In the genomic region with DNA sequence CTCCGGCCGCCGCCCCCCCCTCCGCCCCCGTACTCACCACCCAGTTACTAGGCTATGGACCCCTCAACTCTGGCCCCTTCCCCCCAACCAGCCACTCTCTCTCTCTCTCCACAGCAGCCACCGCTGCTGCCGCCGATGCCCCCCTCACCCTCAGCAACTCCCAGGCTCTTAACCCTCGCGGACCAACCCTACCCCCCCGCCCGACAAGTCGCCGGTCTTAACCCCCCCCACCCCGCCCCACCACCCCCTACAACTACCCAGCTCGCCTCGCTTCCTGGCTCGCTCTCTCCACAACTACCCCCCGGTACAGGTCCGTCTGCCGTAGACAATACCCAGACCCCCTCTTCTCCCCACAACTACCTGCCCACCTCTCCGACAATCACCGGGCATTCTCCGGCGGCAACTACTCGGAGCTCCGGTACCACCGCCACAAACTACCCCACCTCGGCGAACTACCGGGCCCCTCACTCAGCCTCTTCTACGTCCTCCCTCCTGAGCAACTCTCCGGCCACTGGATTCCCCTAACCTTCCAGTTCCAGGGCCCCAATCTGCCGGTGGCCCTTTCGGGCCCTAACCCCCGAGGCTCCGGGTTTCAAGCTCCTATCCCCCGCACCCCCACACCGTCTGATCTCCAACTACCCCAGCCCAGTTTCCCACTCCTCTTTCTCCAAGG, we compare ENCODE assay signal across 8 cellular contexts. TPM values are rescaled to one million over a fixed set of nuclear protein-coding genes. Genes with fewer than 3 reads are reported as not detected.
A peak's percentile ranks its signal among the peaks of the same experiment; 100 is the strongest.
DNase-seq lines count a peak whose midpoint lies in the region; ATAC-seq, FAIRE-seq and TF ChIP-seq lines count a peak whose summit lies in the region.

No MANE protein-coding gene starts in this region.

- H3K4me3 ChIP-seq in H1 (ENCODE audit: extremely low read depth in 1 of 4, insufficient read depth in 2 of 4, low read depth in 3 of 4, low read length in 4 of 4), result peak overlapping the region; percentile 91 to 97 (median 94)

- WGBS in H1 (ENCODE audit: extremely low coverage in 1 of 2, insufficient coverage in 1 of 2, insufficient read length in 1 of 2, insufficient replicate concordance in 2 of 2, low coverage in 1 of 2, low lambda C conversion rate in 2 of 2, missing lambda C conversion rate in 1 of 2), 2 experiments, result 3% methylated on average over 16 of the region's 39 CpGs; no CpG with 5 or more reads in 1 of the 2 experiments

- 0 out of 2 replicates have a peak overlapping the region, but pooled peaks have one; percentile 9 for H2BK12ac ChIP-seq in H1 (ENCODE audit: low read depth, low read length)

- H3K9me3 ChIP-seq in H1 (ENCODE audit: insufficient read depth in 2 of 2, low read depth in 1 of 2, low read length in 1 of 2), result no peaks in the 10 kb centered on the region

- POLR2A ChIA-PET in T-cell (lab: Charles Lee), result interaction anchor here in 1 of 2 donors (0.6 to 0.7 kb wide), 2 partner anchors 106 to 146 kb away, joined by 3 to 4 read pairs; no protein-coding TSS in a partner anchor
- POLR2A ChIA-PET in H1 (lab: Charles Lee; ENCODE audit: partially characterized antibody), result interaction anchor here (0.6 to 19.7 kb wide), 19 partner anchors 9 to 351 kb away, joined by 3 to 386 read pairs (median 4); a partner anchor contains a TSS

- H3K14ac ChIP-seq in H1 (ENCODE audit: insufficient read length), result no peak overlapping the region

- DNase-seq in DMS 273 (lab: John Stamatoyannopoulos, UW; ENCODE audit: unreplicated experiment), result peak; percentile 61
- no peak for DNase-seq in DMS 273 treated with DMSO at 0.1 percent for 48 hours (lab: John Stamatoyannopoulos, UW)
- peak in 7 of 34 experiments; percentile 16 to 31 (median 23) for DNase-seq in T-cell
- DNase-seq in H1 (ENCODE audit: low read depth in 1 of 2, low spot score in 2 of 2), result no peak
- no peak for DNase-seq in naive B cell
- DNase-seq in mesenteric fat pad (ENCODE audit: low spot score), result no peak
- DNase-seq in HT-29 (ENCODE audit: low spot score), result no peak

- H3K9ac ChIP-seq in H1 (replicated peaks in 1 of 4; ENCODE audit: extremely low read depth in 1 of 4, low read depth in 3 of 4, low read length in 3 of 4), result peak overlapping the region; percentile 81 to 93 (median 86)

- H3K27ac Mint-ChIP-seq in T-cell (peak overlapping the region; percentile 94 to 95), naive B cell (peak overlapping the region; percentile 91 to 100 (median 96))

- H4K5ac ChIP-seq in H1 (ENCODE audit: insufficient read length, low read depth, low read length), result peak overlapping the region; percentile 74

- H2BK5ac ChIP-seq in H1 (ENCODE audit: low read depth, low read length), result peak overlapping the region; percentile 87

- peaks cover 5 to 24% (median 12%) of the 10 kb centered on the region in 4 experiments for H3K4me1 ChIP-seq in H1 (replicated peaks in 1 of 4; ENCODE audit: control insufficient read depth in 3 of 4, insufficient read depth in 4 of 4, low read length in 3 of 4)

- H2BK20ac ChIP-seq in H1 (ENCODE audit: low read length), result no peak overlapping the region

- H3K4me3 Mint-ChIP-seq in T-cell (peak overlapping the region; percentile 97 to 99 (median 98)), naive B cell (peak overlapping the region; percentile 87 to 100 (median 98))

- peaks cover 27% of the 10 kb centered on the region for H3K36me3 Mint-ChIP-seq in T-cell
- H3K36me3 Mint-ChIP-seq in naive B cell, result peaks cover 4 to 32% of the 10 kb centered on the region in 2 donors

- no peak for FAIRE-seq in H1 (lab: Jason Lieb, UNC)

- H3K4ac ChIP-seq in H1 (replicated peaks; ENCODE audit: insufficient read length, low read depth, low read length), result peak overlapping the region; percentile 91

- TF ChIP-seq POLR2A in H1 (IDR thresholded peaks at IDR 0.05; ENCODE audit: control extremely low read depth in 1 of 2, low read depth in 2 of 2, low read length in 2 of 2) (peak in 1 of 2 experiments; percentile 10; a peak in 1 of 3 replicates), GM18505 (IDR thresholded peaks at IDR 0.05; ENCODE audit: borderline replicate concordance, extremely low read depth, insufficient read depth, insufficient read length) (no peak)

- ATAC-seq in T-cell (replicated peaks in 1 of 4), result no peak
- ATAC-seq in naive B cell (ENCODE audit: low read depth in 2 of 2), result no peak
- ATAC-seq in GM18505 (IDR thresholded peaks at IDR 0.05; ENCODE audit: unreplicated experiment), result no peak

- H3K4me1 Mint-ChIP-seq in T-cell, result peaks cover 64 to 72% (median 67%) of the 10 kb centered on the region in 3 donors
- peaks cover 66 to 78% (median 70%) of the 10 kb centered on the region in 3 donors for H3K4me1 Mint-ChIP-seq in naive B cell

- H2AK5ac ChIP-seq in H1 (ENCODE audit: low read depth, low read length), result no peak overlapping the region

- peaks cover 0 to 52% of the 10 kb centered on the region in 2 experiments; a peak in 2 of 4 replicates for H3K79me2 ChIP-seq in H1 (ENCODE audit: control insufficient read depth in 1 of 2, insufficient read depth in 2 of 2, low read length in 2 of 2)

- no peak overlapping the region for H3K23ac ChIP-seq in H1 (ENCODE audit: insufficient read length)

- no peaks in the 10 kb centered on the region for H3K9me3 Mint-ChIP-seq in T-cell
- H3K9me3 Mint-ChIP-seq in naive B cell, result peaks cover 0 to 4% (median 0%) of the 10 kb centered on the region in 7 donors

- H2BK120ac ChIP-seq in H1 (replicated peaks; ENCODE audit: low read depth, low read length), result no peak overlapping the region

- CTCF ChIA-PET in T-cell (lab: Charles Lee) (interaction anchor here (0.7 to 1.4 kb wide), 4 partner anchors 11 to 1318 kb away, joined by 3 to 6 read pairs (median 4); a partner anchor contains a TSS), H1 (lab: Charles Lee; ENCODE audit: partially characterized antibody) (interaction anchor here (0.5 to 6.4 kb wide), 5 partner anchors 14 to 58 kb away, joined by 3 to 46 read pairs (median 4); a partner anchor contains a TSS)

- peaks cover 8% of the 10 kb centered on the region; the same call in 1 of the 2 replicates for H3K79me1 ChIP-seq in H1 (ENCODE audit: low read depth, low read length)

- peak overlapping the region; percentile 77 for H4K91ac ChIP-seq in H1 (replicated peaks; ENCODE audit: insufficient read length, low read length)

- peak overlapping the region; percentile 90 for H4K8ac ChIP-seq in H1 (ENCODE audit: extremely low read depth, insufficient read depth, low read length)

- H3K27me3 Mint-ChIP-seq in T-cell, result peaks cover 0 to 2% of the 10 kb centered on the region in 2 donors
- H3K27me3 Mint-ChIP-seq in naive B cell, result no peaks in the 10 kb centered on the region

- peak overlapping the region; percentile 66; the same call in 1 of the 2 replicates for H3K18ac ChIP-seq in H1 (ENCODE audit: extremely low read depth, low read length)

- no peak for TF ChIP-seq RAD21 in H1 (IDR thresholded peaks at IDR 0.05 in 1 of 2, conservative IDR thresholded peaks at IDR 0.05 in 1 of 2; ENCODE audit: low read depth in 2 of 2, low read length in 2 of 2)

- H3K4me2 ChIP-seq in H1 (ENCODE audit: insufficient read depth in 1 of 2, low read depth in 2 of 2, low read length in 2 of 2), result peak overlapping the region; percentile 24 to 65

- no peak overlapping the region for H2AFZ ChIP-seq in H1 (ENCODE audit: low read length)

- TF ChIP-seq CTCF in H1 (IDR thresholded peaks at IDR 0.05; ENCODE audit: control extremely low read depth in 1 of 3, insufficient read depth in 1 of 3, low read depth in 1 of 3, low read length in 3 of 3), result no peak

- no peaks in the 10 kb centered on the region for H3K27me3 ChIP-seq in H1 (replicated peaks in 1 of 4; ENCODE audit: control insufficient read depth in 3 of 4, extremely low read depth in 1 of 4, insufficient read depth in 3 of 4, low read length in 3 of 4)

- no peak overlapping the region for H2BK15ac ChIP-seq in H1 (ENCODE audit: low read length)

- peak overlapping the region; percentile 63 for H3K27ac ChIP-seq in H1 (ENCODE audit: low read depth, low read length)

- peaks cover 18% of the 10 kb centered on the region for H3K23me2 ChIP-seq in H1 (ENCODE audit: low read depth, low read length)

- H4K20me1 ChIP-seq in H1 (replicated peaks in 1 of 2; ENCODE audit: control insufficient read depth in 1 of 2, insufficient read depth in 2 of 2, low read length in 2 of 2), result peaks cover 8 to 19% of the 10 kb centered on the region in 2 experiments

- peaks cover 15 to 36% (median 22%) of the 10 kb centered on the region in 4 experiments; a peak in 6 of 8 replicates for H3K36me3 ChIP-seq in H1 (ENCODE audit: control insufficient read depth in 2 of 4, insufficient read depth in 4 of 4, low read length in 3 of 4)

- H3K56ac ChIP-seq in H1 (replicated peaks; ENCODE audit: insufficient read length, low read depth, low read length), result peak overlapping the region; percentile 93

- TF ChIP-seq EP300 in H1 (IDR thresholded peaks at IDR 0.05; ENCODE audit: borderline replicate concordance in 1 of 2, low read depth in 2 of 2, low read length in 2 of 2), result no peak

RNA-seq across cellular contexts. Expression of a gene that starts 0.7 kb away (rescaled TPM):
- 10 to 100 TPM; 13.3 to 51.6 (median 43.5) TPM for total RNA-seq in T-cell
- total RNA-seq in H1 (2021; fragmentation: NEBNext Ultra II Directional; extraction: Animal tissue kit (Norgen Biotek cat#: 25700)), result 62.8 and 65.1 TPM in 2 replicates
- 46.5 and 47.5 TPM in 2 replicates for polyA plus RNA-seq in H1 (2011; rRNA removed)
- polyA plus RNA-seq in H1 (2011; cell fraction: cytosol; rRNA removed), result 45.6 TPM
- 44.4 TPM for polyA plus RNA-seq in H1 (2011; cell fraction: nucleus; rRNA removed)
- 57.1 to 63.2 TPM (median 57.6 TPM) in 4 replicates for polyA plus RNA-seq in H1 (2012, experiment 1 of 2)
- 65.8 TPM for polyA plus RNA-seq in H1 (2012, experiment 2 of 2)
- 66.2 TPM for polyA plus RNA-seq in H1 (2013, experiment 1 of 2)
- 69.5 TPM for polyA plus RNA-seq in H1 (2013, experiment 2 of 2)
- 46.8 and 59.7 TPM in 2 replicates for polyA minus RNA-seq in H1 (2011; rRNA and poly(A)+ RNA removed)
- polyA minus RNA-seq in H1 (2011; cell fraction: cytosol; rRNA and poly(A)+ RNA removed), result 27.7 TPM
- 19.8 TPM for polyA minus RNA-seq in H1 (2011; cell fraction: nucleus; rRNA and poly(A)+ RNA removed)
- polyA plus RNA-seq in naive B cell (ENCODE audit: low read depth in 6 of 6), result 10 to 100 TPM; 11.9 to 24.2 (median 20.5) TPM
- total RNA-seq in mesenteric fat pad, result 47.4 TPM
- 29.3 and 31.7 TPM in 2 replicates for total RNA-seq in HT-29 (2014; rRNA removed; shearing (Covaris generic))

RNA-seq across cellular contexts. Expression of a gene that starts 3.7 kb away (rescaled TPM):
- total RNA-seq in T-cell, result 100 to 1,000 TPM; 197 to 278 (median 276) TPM
- 252 and 265 TPM in 2 replicates for total RNA-seq in H1 (2021; fragmentation: NEBNext Ultra II Directional; extraction: Animal tissue kit (Norgen Biotek cat#: 25700))
- polyA plus RNA-seq in H1 (2011; rRNA removed), result 351 and 581 TPM in 2 replicates
- polyA plus RNA-seq in H1 (2011; cell fraction: cytosol; rRNA removed), result 311 TPM
- 154 TPM for polyA plus RNA-seq in H1 (2011; cell fraction: nucleus; rRNA removed)
- polyA plus RNA-seq in H1 (2012, experiment 1 of 2), result 343 to 418 TPM (median 350 TPM) in 4 replicates
- 370 TPM for polyA plus RNA-seq in H1 (2012, experiment 2 of 2)
- 374 TPM for polyA plus RNA-seq in H1 (2013, experiment 1 of 2)
- polyA plus RNA-seq in H1 (2013, experiment 2 of 2), result 396 TPM
- polyA minus RNA-seq in H1 (2011; rRNA and poly(A)+ RNA removed), result 207 and 212 TPM in 2 replicates
- 78.2 TPM for polyA minus RNA-seq in H1 (2011; cell fraction: cytosol; rRNA and poly(A)+ RNA removed)
- polyA minus RNA-seq in H1 (2011; cell fraction: nucleus; rRNA and poly(A)+ RNA removed), result 77.3 TPM
- polyA plus RNA-seq in naive B cell (ENCODE audit: low read depth in 6 of 6), result 1,000 to 10,000 TPM in 4 of 6 donors, 100 to 1,000 TPM in 2; 833 to 1,381 (median 1,181) TPM
- total RNA-seq in mesenteric fat pad, result 468 TPM
- total RNA-seq in HT-29 (2014; rRNA removed; shearing (Covaris generic)), result 72.3 and 84.0 TPM in 2 replicates

RNA-seq across cellular contexts. Expression of a gene that starts 4.2 kb away (rescaled TPM):
- 10 to 100 TPM; 48.2 to 76.3 (median 70.4) TPM for total RNA-seq in T-cell
- total RNA-seq in H1 (2021; fragmentation: NEBNext Ultra II Directional; extraction: Animal tissue kit (Norgen Biotek cat#: 25700)), result 59.3 and 59.6 TPM in 2 replicates
- polyA plus RNA-seq in H1 (2011; rRNA removed), result 19.0 and 29.7 TPM in 2 replicates
- 15.8 TPM for polyA plus RNA-seq in H1 (2011; cell fraction: cytosol; rRNA removed)
- 56.7 TPM for polyA plus RNA-seq in H1 (2011; cell fraction: nucleus; rRNA removed)
- polyA plus RNA-seq in H1 (2012, experiment 1 of 2), result 47.0 to 54.8 TPM (median 48.8 TPM) in 4 replicates
- polyA plus RNA-seq in H1 (2012, experiment 2 of 2), result 44.2 TPM
- polyA plus RNA-seq in H1 (2013, experiment 1 of 2), result 28.5 TPM
- 25.2 TPM for polyA plus RNA-seq in H1 (2013, experiment 2 of 2)
- 20.1 and 32.9 TPM in 2 replicates for polyA minus RNA-seq in H1 (2011; rRNA and poly(A)+ RNA removed)
- polyA minus RNA-seq in H1 (2011; cell fraction: cytosol; rRNA and poly(A)+ RNA removed), result 19.4 TPM
- 46.9 TPM for polyA minus RNA-seq in H1 (2011; cell fraction: nucleus; rRNA and poly(A)+ RNA removed)
- polyA plus RNA-seq in naive B cell (ENCODE audit: low read depth in 6 of 6), result 10 to 100 TPM; 23.4 to 33.1 (median 25.5) TPM
- 24.7 TPM for total RNA-seq in mesenteric fat pad
- total RNA-seq in HT-29 (2014; rRNA removed; shearing (Covaris generic)), result 42.6 and 48.6 TPM in 2 replicates

RNA-seq across cellular contexts. Expression of a gene that starts 13.0 kb away (rescaled TPM):
- 100 to 1,000 TPM; 109 to 131 (median 125) TPM for total RNA-seq in T-cell
- 120 and 123 TPM in 2 replicates for total RNA-seq in H1 (2021; fragmentation: NEBNext Ultra II Directional; extraction: Animal tissue kit (Norgen Biotek cat#: 25700))
- polyA plus RNA-seq in H1 (2011; rRNA removed), result 106 and 114 TPM in 2 replicates
- 88.4 TPM for polyA plus RNA-seq in H1 (2011; cell fraction: cytosol; rRNA removed)
- 152 TPM for polyA plus RNA-seq in H1 (2011; cell fraction: nucleus; rRNA removed)
- 123 to 148 TPM (median 139 TPM) in 4 replicates for polyA plus RNA-seq in H1 (2012, experiment 1 of 2)
- polyA plus RNA-seq in H1 (2012, experiment 2 of 2), result 151 TPM
- polyA plus RNA-seq in H1 (2013, experiment 1 of 2), result 94.4 TPM
- 102 TPM for polyA plus RNA-seq in H1 (2013, experiment 2 of 2)
- polyA minus RNA-seq in H1 (2011; rRNA and poly(A)+ RNA removed), result 123 and 147 TPM in 2 replicates
- 79.0 TPM for polyA minus RNA-seq in H1 (2011; cell fraction: cytosol; rRNA and poly(A)+ RNA removed)
- 82.6 TPM for polyA minus RNA-seq in H1 (2011; cell fraction: nucleus; rRNA and poly(A)+ RNA removed)
- 10 to 100 TPM; 44.6 to 90.2 (median 53.0) TPM for polyA plus RNA-seq in naive B cell (ENCODE audit: low read depth in 6 of 6)
- total RNA-seq in mesenteric fat pad, result 120 TPM
- 32.8 and 51.4 TPM in 2 replicates for total RNA-seq in HT-29 (2014; rRNA removed; shearing (Covaris generic))

RNA-seq across cellular contexts. Expression of a gene that starts 13.5 kb away (rescaled TPM):
- total RNA-seq in T-cell (10 to 100 TPM; 29.8 to 35.9 (median 33.3) TPM), mesenteric fat pad (44.1 TPM)
- 75.4 and 78.1 TPM in 2 replicates for total RNA-seq in H1 (2021; fragmentation: NEBNext Ultra II Directional; extraction: Animal tissue kit (Norgen Biotek cat#: 25700))
- polyA plus RNA-seq in H1 (2011; rRNA removed) (107 and 117 TPM in 2 replicates), naive B cell (ENCODE audit: low read depth in 6 of 6) (10 to 100 TPM; 54.2 to 94.8 (median 80.6) TPM)
- 97.9 TPM for polyA plus RNA-seq in H1 (2011; cell fraction: cytosol; rRNA removed)
- polyA plus RNA-seq in H1 (2011; cell fraction: nucleus; rRNA removed), result 68.1 TPM
- 78.7 to 99.0 TPM (median 88.0 TPM) in 4 replicates for polyA plus RNA-seq in H1 (2012, experiment 1 of 2)
- polyA plus RNA-seq in H1 (2012, experiment 2 of 2), result 129 TPM
- polyA plus RNA-seq in H1 (2013, experiment 1 of 2), result 56.8 TPM
- 61.9 TPM for polyA plus RNA-seq in H1 (2013, experiment 2 of 2)
- polyA minus RNA-seq in H1 (2011; rRNA and poly(A)+ RNA removed), result 35.6 and 43.4 TPM in 2 replicates
- 20.9 TPM for polyA minus RNA-seq in H1 (2011; cell fraction: cytosol; rRNA and poly(A)+ RNA removed)
- polyA minus RNA-seq in H1 (2011; cell fraction: nucleus; rRNA and poly(A)+ RNA removed), result 25.1 TPM
- 46.5 and 46.7 TPM in 2 replicates for total RNA-seq in HT-29 (2014; rRNA removed; shearing (Covaris generic))
